8 cellular contexts compared by ENCODE assay signal in genomic region chr5:170861855-170862766, GRCh38. TPM values are rescaled to one million over a fixed set of nuclear protein-coding genes. Genes with fewer than 3 reads are reported as not detected.
DNase-seq lines count a peak whose midpoint lies in the region; ATAC-seq lines count a peak whose summit lies in the region.

TSS of gene RANBP17 (plus strand) at chr5:170862018.

- peaks cover 3% of the 10 kb centered on the region for H3K4me1 Mint-ChIP-seq in activated T-helper 2 cell treated with anti-CD3 and anti-CD28 coated beads, Interferon-gamma antibody, Interleukin-2, Interleukin-4, amounts not matched to agents 10 μg/mL and 5 μg/mL and 100 μg/mL, durations not matched to agents 14 hours and 24 hours and 36 hours (ENCODE audit: low read depth)

- peaks cover 28% of the 10 kb centered on the region for H3K27me3 Mint-ChIP-seq in activated T-helper 2 cell treated with anti-CD3 and anti-CD28 coated beads, Interferon-gamma antibody, Interleukin-2, Interleukin-4, amounts not matched to agents 10 μg/mL and 5 μg/mL and 100 μg/mL, durations not matched to agents 14 hours and 24 hours and 36 hours (ENCODE audit: low read depth)

- H3K27ac Mint-ChIP-seq in activated T-helper 2 cell treated with anti-CD3 and anti-CD28 coated beads, Interferon-gamma antibody, Interleukin-2, Interleukin-4, amounts not matched to agents 10 μg/mL and 5 μg/mL and 100 μg/mL, durations not matched to agents 14 hours and 24 hours and 36 hours, result no peak within 1 kb of the TSS

- ATAC-seq in Right ventricle myocardium superior (ENCODE audit: poor library complexity), result peak; percentile 88
- ATAC-seq in HG02973 (IDR thresholded peaks at IDR 0.05; ENCODE audit: unreplicated experiment), result no peak

- DNase-seq in DMS79 treated with DMSO at 0.1 percent for 48 hours (lab: John Stamatoyannopoulos, UW) (peak; percentile 35), NCI-H1048 (lab: John Stamatoyannopoulos, UW) (peak; percentile 79), Right ventricle myocardium superior (peak; percentile 43), occipital lobe (lab: John Stamatoyannopoulos, UW) (no peak), GM19240 (ENCODE audit: insufficient read length, low spot score) (no peak), T-helper 1 cell (no peak)
- no peak for DNase-seq in activated T-helper 2 cell treated with anti-CD3 and anti-CD28 coated beads, Interferon-gamma antibody, Interleukin-2, Interleukin-4, amounts not matched to agents 10 μg/mL and 5 μg/mL and 100 μg/mL, durations not matched to agents 14 hours and 24 hours and 36 hours (ENCODE audit: low spot score)

- intact Hi-C loops in activated T-helper 2 cell treated with anti-CD3 and anti-CD28 coated beads, Interferon-gamma antibody, Interleukin-2, Interleukin-4, amounts not matched to agents 10 μg/mL and 5 μg/mL and 100 μg/mL, durations not matched to agents 14 hours and 24 hours and 36 hours (cut with micrococcal nuclease), result no loop called here
- intact Hi-C loops in Right ventricle myocardium superior (cut with DNase I), result no loop called here

- peaks cover 27% of the 10 kb centered on the region for H3K9me3 Mint-ChIP-seq in activated T-helper 2 cell treated with anti-CD3 and anti-CD28 coated beads, Interferon-gamma antibody, Interleukin-2, Interleukin-4, amounts not matched to agents 10 μg/mL and 5 μg/mL and 100 μg/mL, durations not matched to agents 14 hours and 24 hours and 36 hours

- peaks cover 12% of the 10 kb centered on the region for H3K36me3 Mint-ChIP-seq in activated T-helper 2 cell treated with anti-CD3 and anti-CD28 coated beads, Interferon-gamma antibody, Interleukin-2, Interleukin-4, amounts not matched to agents 10 μg/mL and 5 μg/mL and 100 μg/mL, durations not matched to agents 14 hours and 24 hours and 36 hours (ENCODE audit: low read depth)

- peak within 1 kb of the TSS; percentile 5 for H3K4me3 Mint-ChIP-seq in activated T-helper 2 cell treated with anti-CD3 and anti-CD28 coated beads, Interferon-gamma antibody, Interleukin-2, Interleukin-4, amounts not matched to agents 10 μg/mL and 5 μg/mL and 100 μg/mL, durations not matched to agents 14 hours and 24 hours and 36 hours (ENCODE audit: low read depth)

RNA-seq across cellular contexts. Expression of gene RANBP17, which starts in this region (rescaled TPM):
- not detected in 2 replicates for total RNA-seq in activated T-helper 2 cell treated with anti-CD3 and anti-CD28 coated beads, Interferon-gamma antibody, Interleukin-2, Interleukin-4, amounts not matched to agents 10 μg/mL and 5 μg/mL and 100 μg/mL, durations not matched to agents 14 hours and 24 hours and 36 hours
- total RNA-seq in Right ventricle myocardium superior (2.9 TPM), occipital lobe (212 TPM)

Comparison
In these comparisons a context has a peak if more than half of its experiments do, and no peak if none do; other contexts are left out.
1. RNA of gene RANBP17 (total RNA-seq): 212 TPM in occipital lobe (single experiment); 2.9 TPM in Right ventricle myocardium superior (single experiment) and not detected in activated T-helper 2 cell treated with anti-CD3 and anti-CD28 coated beads, Interferon-gamma antibody, Interleukin-2, Interleukin-4, amounts not matched to agents 10 μg/mL and 5 μg/mL and 100 μg/mL, durations not matched to agents 14 hours and 24 hours and 36 hours; every median in the first group is over 10 times any median in the second.
2. DNase-seq: peak in DMS79 treated with DMSO at 0.1 percent for 48 hours (single experiment), NCI-H1048 (single experiment) and Right ventricle myocardium superior (single experiment); none in activated T-helper 2 cell treated with anti-CD3 and anti-CD28 coated beads, Interferon-gamma antibody, Interleukin-2, Interleukin-4, amounts not matched to agents 10 μg/mL and 5 μg/mL and 100 μg/mL, durations not matched to agents 14 hours and 24 hours and 36 hours (single experiment), occipital lobe (single experiment), GM19240 (single experiment) and T-helper 1 cell (0 of 5).